In genomic region chr1:172499636-172500141, GRCh38 we compare ENCODE assay signal across 1 cellular context.
TF ChIP-seq lines count a peak whose summit lies in the region.

No MANE protein-coding gene starts in this region.

TF ChIP-seq in K562, 482 proteins besides CTCF, POLR2A, EP300 and RAD21 (continued from another document and continues in another):
- TF ChIP-seq PBX2 (CRISPR knock-in tag; IDR thresholded peaks at IDR 0.05; ENCODE audit: low read depth) (no peak), PBX2 (tag; conservative IDR thresholded peaks at IDR 0.05; ENCODE audit: low read depth) (peak; percentile 74), ZBTB49 (CRISPR knock-in tag; IDR thresholded peaks at IDR 0.05; ENCODE audit: borderline replicate concordance) (no peak), SETDB1 (IDR thresholded peaks at IDR 0.05; ENCODE audit: low read length) (no peak), HDGF (IDR thresholded peaks at IDR 0.05) (no peak), FOS (IDR thresholded peaks at IDR 0.05; ENCODE audit: extremely low read depth, insufficient read length) (peak; percentile 32), CREB5 (CRISPR knock-in tag; IDR thresholded peaks at IDR 0.05) (no peak), CBX2 (IDR thresholded peaks at IDR 0.05; ENCODE audit: insufficient read depth, low read length, poor library complexity, severe bottlenecking) (no peak), ZNF224 (CRISPR knock-in tag; IDR thresholded peaks at IDR 0.05) (no peak), POLR2AphosphoS5 (IDR thresholded peaks at IDR 0.05; ENCODE audit: control insufficient read depth, insufficient read depth, low read depth, low read length) (no peak), GTF3C2 (IDR thresholded peaks at IDR 0.05; ENCODE audit: borderline replicate concordance, extremely low read depth, insufficient read length) (no peak), TEAD1 (CRISPR knock-in tag; IDR thresholded peaks at IDR 0.05) (no peak), HDAC6 (IDR thresholded peaks at IDR 0.05; ENCODE audit: low read depth, low read length) (no peak), HMG20A (CRISPR knock-in tag; conservative IDR thresholded peaks at IDR 0.05) (no peak), TFAM (CRISPR knock-in tag; conservative IDR thresholded peaks at IDR 0.05) (no peak), BCLAF1 (IDR thresholded peaks at IDR 0.05; ENCODE audit: borderline replicate concordance in 1 of 2, control insufficient read depth in 1 of 2, low read depth in 2 of 2, low read length in 1 of 2) (no peak), RBM17 (IDR thresholded peaks at IDR 0.05; ENCODE audit: borderline replicate concordance, low read depth, low read length) (no peak), SFPQ (IDR thresholded peaks at IDR 0.05; ENCODE audit: low read depth, low read length) (no peak), DDX20 (tag; IDR thresholded peaks at IDR 0.05; ENCODE audit: low read depth) (no peak), TAL1 (IDR thresholded peaks at IDR 0.05) (no peak), MEIS2 (IDR thresholded peaks at IDR 0.05; ENCODE audit: partially characterized antibody) (peak; percentile 85), BHLHE40 (IDR thresholded peaks at IDR 0.05; ENCODE audit: low read length) (peak; percentile 75), USF1 (CRISPR knock-in tag; IDR thresholded peaks at IDR 0.05) (peak; percentile 45; the same call in 1 of the 2 replicates), DACH1 (IDR thresholded peaks at IDR 0.05; ENCODE audit: partially characterized antibody) (no peak), ZNF696 (CRISPR knock-in tag; conservative IDR thresholded peaks at IDR 0.05) (no peak), STAG1 (CRISPR knock-in tag; IDR thresholded peaks at IDR 0.05; ENCODE audit: borderline replicate concordance) (no peak), ZNF75A (CRISPR knock-in tag; IDR thresholded peaks at IDR 0.05) (no peak), ZFP1 (CRISPR knock-in tag; IDR thresholded peaks at IDR 0.05) (no peak), FOXM1 (IDR thresholded peaks at IDR 0.05; ENCODE audit: low read depth) (no peak), FOXM1 (CRISPR knock-in tag; IDR thresholded peaks at IDR 0.05; ENCODE audit: low read depth) (no peak), FOXK2 (conservative IDR thresholded peaks at IDR 0.05 in 1 of 2, IDR thresholded peaks at IDR 0.05 in 1 of 2; ENCODE audit: low read depth in 2 of 2) (no peak), SAP30 (IDR thresholded peaks at IDR 0.05; ENCODE audit: borderline replicate concordance, insufficient read depth, low read depth, low read length, poor library complexity, severe bottlenecking) (no peak), ZBTB26 (CRISPR knock-in tag; IDR thresholded peaks at IDR 0.05) (no peak), CTBP1 (IDR thresholded peaks at IDR 0.05; ENCODE audit: borderline replicate concordance) (peak; percentile 85), ZNF174 (CRISPR knock-in tag; IDR thresholded peaks at IDR 0.05) (no peak), MAFG (tag; conservative IDR thresholded peaks at IDR 0.05) (peak; percentile 62), STAT5A (IDR thresholded peaks at IDR 0.05; ENCODE audit: borderline replicate concordance, low read length) (no peak), ZNF146 (CRISPR knock-in tag; IDR thresholded peaks at IDR 0.05; ENCODE audit: unreplicated experiment) (no peak), NFIC (IDR thresholded peaks at IDR 0.05) (no peak), ZNF589 (CRISPR knock-in tag; IDR thresholded peaks at IDR 0.05; ENCODE audit: low read depth) (0 out of 2 replicates have a peak, but pooled peaks have one; percentile 24), ARID1B (IDR thresholded peaks at IDR 0.05) (no peak; the same call in 1 of the 2 replicates), ADNP (tag; IDR thresholded peaks at IDR 0.05) (no peak), GTF2A2 (tag; IDR thresholded peaks at IDR 0.05) (no peak)
- TF ChIP-seq, protein P1, sequence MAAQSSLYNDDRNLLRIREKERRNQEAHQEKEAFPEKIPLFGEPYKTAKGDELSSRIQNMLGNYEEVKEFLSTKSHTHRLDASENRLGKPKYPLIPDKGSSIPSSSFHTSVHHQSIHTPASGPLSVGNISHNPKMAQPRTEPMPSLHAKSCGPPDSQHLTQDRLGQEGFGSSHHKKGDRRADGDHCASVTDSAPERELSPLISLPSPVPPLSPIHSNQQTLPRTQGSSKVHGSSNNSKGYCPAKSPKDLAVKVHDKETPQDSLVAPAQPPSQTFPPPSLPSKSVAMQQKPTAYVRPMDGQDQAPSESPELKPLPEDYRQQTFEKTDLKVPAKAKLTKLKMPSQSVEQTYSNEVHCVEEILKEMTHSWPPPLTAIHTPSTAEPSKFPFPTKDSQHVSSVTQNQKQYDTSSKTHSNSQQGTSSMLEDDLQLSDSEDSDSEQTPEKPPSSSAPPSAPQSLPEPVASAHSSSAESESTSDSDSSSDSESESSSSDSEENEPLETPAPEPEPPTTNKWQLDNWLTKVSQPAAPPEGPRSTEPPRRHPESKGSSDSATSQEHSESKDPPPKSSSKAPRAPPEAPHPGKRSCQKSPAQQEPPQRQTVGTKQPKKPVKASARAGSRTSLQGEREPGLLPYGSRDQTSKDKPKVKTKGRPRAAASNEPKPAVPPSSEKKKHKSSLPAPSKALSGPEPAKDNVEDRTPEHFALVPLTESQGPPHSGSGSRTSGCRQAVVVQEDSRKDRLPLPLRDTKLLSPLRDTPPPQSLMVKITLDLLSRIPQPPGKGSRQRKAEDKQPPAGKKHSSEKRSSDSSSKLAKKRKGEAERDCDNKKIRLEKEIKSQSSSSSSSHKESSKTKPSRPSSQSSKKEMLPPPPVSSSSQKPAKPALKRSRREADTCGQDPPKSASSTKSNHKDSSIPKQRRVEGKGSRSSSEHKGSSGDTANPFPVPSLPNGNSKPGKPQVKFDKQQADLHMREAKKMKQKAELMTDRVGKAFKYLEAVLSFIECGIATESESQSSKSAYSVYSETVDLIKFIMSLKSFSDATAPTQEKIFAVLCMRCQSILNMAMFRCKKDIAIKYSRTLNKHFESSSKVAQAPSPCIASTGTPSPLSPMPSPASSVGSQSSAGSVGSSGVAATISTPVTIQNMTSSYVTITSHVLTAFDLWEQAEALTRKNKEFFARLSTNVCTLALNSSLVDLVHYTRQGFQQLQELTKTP (IDR thresholded peaks at IDR 0.05; ENCODE audit: low read depth in 1 of 2, partially characterized antibody in 2 of 2), result no peak
